1 cellular context compared by ENCODE assay signal in the genomic region with DNA sequence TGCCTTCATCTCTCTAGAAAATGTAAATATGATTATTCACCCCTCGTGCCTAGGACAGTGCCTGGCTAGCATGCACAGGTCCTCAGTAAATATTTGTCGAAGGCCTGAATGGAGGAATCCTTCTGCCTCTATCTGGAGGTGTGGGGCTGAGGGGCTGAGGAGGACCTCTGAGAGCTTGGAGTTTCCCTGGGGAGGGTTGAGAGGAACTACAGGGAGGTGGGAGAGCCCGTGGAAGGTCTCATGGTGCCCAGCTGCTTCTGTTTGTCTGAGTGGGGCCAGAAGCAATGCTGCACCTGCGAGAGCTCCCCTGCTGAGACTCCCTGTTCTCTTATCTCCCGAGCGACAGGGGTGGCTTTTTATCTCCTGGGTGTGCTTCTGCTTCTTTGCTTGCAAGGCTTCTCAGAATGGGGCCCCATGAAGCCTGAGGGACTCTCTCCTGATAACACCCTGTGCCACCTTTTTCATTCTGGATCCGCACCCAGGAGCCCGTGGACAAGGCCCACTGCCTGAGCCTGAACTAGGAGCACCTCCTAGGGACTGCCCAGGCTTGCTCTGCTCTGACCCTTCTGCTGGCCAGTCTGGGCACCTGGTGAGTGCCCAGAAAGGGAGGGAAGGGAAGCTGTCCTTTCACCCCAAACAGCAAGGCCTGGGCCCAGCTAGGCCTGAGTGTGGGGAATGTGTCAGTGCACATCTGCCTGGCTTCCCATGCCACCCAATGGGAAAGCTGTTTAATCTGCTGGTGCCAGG.
TF ChIP-seq lines count a peak whose summit lies in the region.

No MANE protein-coding gene starts in this region.

TF ChIP-seq in H1, 55 proteins besides CTCF, POLR2A, EP300 and RAD21:
- TF ChIP-seq POLR2AphosphoS5 (IDR thresholded peaks at IDR 0.05; ENCODE audit: low read depth, low read length) (no peak), TBP (IDR thresholded peaks at IDR 0.05; ENCODE audit: low read depth, low read length) (no peak)
TF ChIP-seq in H1: peak in this region for 0.
